In genomic region chr20:37351689-37352610, GRCh38 we compare ENCODE assay signal across 23 cellular contexts. TPM values are rescaled to one million over a fixed set of nuclear protein-coding genes. Genes with fewer than 3 reads are reported as not detected.
DNase-seq lines count a peak whose midpoint lies in the region; ATAC-seq, FAIRE-seq and TF ChIP-seq lines count a peak whose summit lies in the region.
"Had no signal": no experiment of that assay in that cellular context is flagged by ENCODE, and none has a peak within 500 bp of the region (broad histone marks: within the 10 kb centered on the region; RNA-seq: fewer than 3 reads in every experiment).

No MANE protein-coding gene starts in this region.

- POLR2A ChIA-PET in K562 (lab: Yijun Ruan, JAX), result interaction anchor here (0.6 to 1.3 kb wide), 4 partner anchors 8 to 63 kb away, joined by 3 to 5 read pairs (median 4); partner anchors contain the start of gene MANBAL

- H3K79me2 ChIP-seq in K562 (ENCODE audit: control insufficient read depth, insufficient read depth, low read length) (no peaks in the 10 kb centered on the region), osteoblast (ENCODE audit: insufficient read depth, low read length) (peaks cover 100% of the 10 kb centered on the region)

- intact Hi-C loops in K562 (cut with micrococcal nuclease), result no loop called here

- H2AFZ ChIP-seq in K562 (ENCODE audit: low read depth, low read length) (no peak overlapping the region), osteoblast (ENCODE audit: low read length) (no peak overlapping the region)

- FAIRE-seq in K562 (lab: Jason Lieb, UNC), result no peak

- peak overlapping the region in 1 of 2 experiments; percentile 53; a peak in 1 of 4 replicates for H3K9ac ChIP-seq in K562 (ENCODE audit: insufficient read depth in 1 of 2, low read depth in 2 of 2, low read length in 2 of 2)

- H3K4me3 ChIP-seq in H7 (ENCODE audit: insufficient read depth, low read depth, low read length), result no peak overlapping the region
- no peak overlapping the region for H3K4me3 ChIP-seq in K562
- H3K4me3 ChIP-seq in osteoblast (ENCODE audit: insufficient read depth, low read length), result no peak overlapping the region
- H3K4me3 ChIP-seq: HAP-1, prostate gland, tibial nerve had no signal

- H3K27me3 ChIP-seq in H7 (ENCODE audit: control insufficient read depth, insufficient read depth, low read length), result no peaks in the 10 kb centered on the region
- H3K27me3 ChIP-seq in K562 (ENCODE audit: control insufficient read depth in 2 of 2, insufficient read depth in 2 of 2, low read length in 2 of 2), result no peaks in the 10 kb centered on the region
- no peaks in the 10 kb centered on the region for H3K27me3 ChIP-seq in osteoblast (ENCODE audit: insufficient read depth, low read length)
- H3K27me3 ChIP-seq: foreskin keratinocyte, tibial nerve had no signal

- no peaks in the 10 kb centered on the region for H3K9me3 ChIP-seq in K562 (replicated peaks; ENCODE audit: control insufficient read depth, insufficient read depth, low read depth, low read length)
- no peaks in the 10 kb centered on the region for H3K9me3 ChIP-seq in osteoblast (ENCODE audit: low read depth, low read length)
- H3K9me3 ChIP-seq: HAP-1, prostate gland, tibial nerve had no signal

- H3K4me1 ChIP-seq in K562 (replicated peaks in 1 of 2; ENCODE audit: control insufficient read depth in 2 of 2, insufficient read depth in 2 of 2, low read length in 2 of 2) (peaks cover 0 to 10% of the 10 kb centered on the region in 2 experiments; a peak in 2 of 5 replicates), osteoblast (ENCODE audit: insufficient read depth, low read length) (peaks cover 23% of the 10 kb centered on the region)
- H3K4me1 ChIP-seq: HAP-1 had no signal

- H3K4me2 ChIP-seq in K562 (ENCODE audit: insufficient read depth, low read length) (no peak overlapping the region), osteoblast (ENCODE audit: insufficient read depth, low read length) (no peak overlapping the region)

- no peak for TF ChIP-seq EP300 in K562 (IDR thresholded peaks at IDR 0.05; ENCODE audit: low read length)

- DNase-seq in 8988T (peak; percentile 13), H7 (peak; percentile 22), K562 (ENCODE audit: extremely low read depth in 1 of 4, low spot score in 3 of 4) (no peak), osteoblast (ENCODE audit: insufficient read length, low spot score, missing footprints) (peak; percentile 48), AML-193 (lab: John Stamatoyannopoulos, UW) (no peak), AG08395 (ENCODE audit: low spot score) (no peak), DMS 273 treated with DMSO at 0.1 percent for 48 hours (lab: John Stamatoyannopoulos, UW) (no peak)
- DNase-seq: activated naive CD4-positive, alpha-beta T cell treated with anti-CD3 and anti-CD28 coated beads, Interleukin-2, amount 10 ng/mL, durations not matched to agents 7 days and 5 days; activated T-cell treated with anti-CD3 and anti-CD28 coated beads, Interleukin-2, amount 50 U/mL, for 4 hours; amygdala; CD4-positive, alpha-beta memory T cell; DMS153; erythroblast; foreskin keratinocyte; GF-D8; KBM-7; SIG-M5; stimulated activated naive CD4-positive, alpha-beta T cell treated with Interleukin-2 at 50 U/mL for 16 hours; T-cell had no signal

- 47% methylated on average over 12 of the region's 12 CpGs for WGBS in K562 (ENCODE audit: insufficient coverage, low coverage, missing lambda C conversion rate)

- CTCF ChIA-PET in K562 (lab: Yijun Ruan, JAX; ENCODE audit: low intra/inter-chr PET ratio), result no interaction called here

- H3K36me3 ChIP-seq in H7 (replicated peaks; ENCODE audit: control insufficient read depth, insufficient read depth, low read length) (peaks cover 4% of the 10 kb centered on the region), K562 (ENCODE audit: control insufficient read depth, insufficient read depth, low read length) (no peaks in the 10 kb centered on the region), osteoblast (ENCODE audit: insufficient read depth, low read length) (peaks cover 21% of the 10 kb centered on the region)
- H3K36me3 ChIP-seq: HAP-1, prostate gland had no signal

- no peak for TF ChIP-seq RAD21 in K562 (CRISPR knock-in tag; conservative IDR thresholded peaks at IDR 0.05 in 1 of 2, IDR thresholded peaks at IDR 0.05 in 1 of 2)

- H3K27ac ChIP-seq in K562 (ENCODE audit: extremely low read depth, low read depth, low read length) (no peak overlapping the region), osteoblast (ENCODE audit: low read depth, low read length) (no peak overlapping the region)
- H3K27ac ChIP-seq: foreskin keratinocyte, prostate gland, tibial nerve had no signal

- in situ Hi-C loops in K562 (cut with MboI), result no loop called here

- H4K20me1 ChIP-seq in K562 (replicated peaks; ENCODE audit: control insufficient read depth, insufficient read depth, low read length) (0 out of 2 replicates have a peak, but pooled peaks cover 2% of the 10 kb centered on the region), osteoblast (ENCODE audit: insufficient read depth, low read length) (peaks cover 87% of the 10 kb centered on the region)

- ATAC-seq in K562 (no peak), HG02938 (IDR thresholded peaks at IDR 0.05; ENCODE audit: unreplicated experiment) (no peak)
- ATAC-seq: activated T-cell treated with anti-CD3 and anti-CD28 coated beads, Interleukin-2, amount 50 U/mL, for 4 hours; foreskin keratinocyte; T-cell had no signal

- no TSS peak for BruUV-seq in K562 (replicated peaks; lab: Mats Ljungman, UMichigan)

- no peaks in the 10 kb centered on the region for H3K9me1 ChIP-seq in K562 (ENCODE audit: control insufficient read depth, insufficient read depth, low read length)

- no peak for TF ChIP-seq POLR2A in K562 (conservative IDR thresholded peaks at IDR 0.05)

- TF ChIP-seq CTCF in K562 (IDR thresholded peaks at IDR 0.05 in 2 of 3, conservative IDR thresholded peaks at IDR 0.05 in 1 of 3; ENCODE audit: insufficient read depth in 2 of 3, low read depth in 1 of 3, low read length in 3 of 3) (no peak), osteoblast (IDR thresholded peaks at IDR 0.05; ENCODE audit: extremely low read depth, low read depth, low read length) (no peak)

TF ChIP-seq in K562, 482 proteins besides CTCF, POLR2A, EP300 and RAD21:
- TF ChIP-seq RBM25 (IDR thresholded peaks at IDR 0.05; ENCODE audit: low read depth, low read length, severe bottlenecking), result peak; percentile 53
- TF ChIP-seq BCOR (IDR thresholded peaks at IDR 0.05), result peak; percentile 46; the same call in 1 of the 2 replicates
- TF ChIP-seq KLF6 (CRISPR knock-in tag; IDR thresholded peaks at IDR 0.05; ENCODE audit: borderline replicate concordance), result no peak

RNA-seq across cellular contexts. Expression of gene SRC, which starts 6.0 kb away (rescaled TPM):
- total RNA-seq in H7 (2014; rRNA removed; shearing (Covaris generic)), result 31.4 and 32.5 TPM in 2 replicates
- 23.1 and 61.0 TPM in 2 replicates for total RNA-seq in K562 (2011; cell fraction: chromatin; rRNA removed; ENCODE audit: low replicate concordance)
- total RNA-seq in K562 (2011; cell fraction: nucleolus; rRNA removed), result 26.7 and 29.4 TPM in 2 replicates
- 20.5 and 28.9 TPM in 2 replicates for total RNA-seq in K562 (2011; cell fraction: nucleoplasm; rRNA removed)
- total RNA-seq in K562 (2014; rRNA removed), result 2.0 and 4.7 TPM in 2 replicates
- 1.4 and 1.9 TPM in 2 replicates for total RNA-seq in K562 (2014; rRNA removed; fragmentation: Illumina TruSeq; extraction: Trizol)
- 2.9 and 3.1 TPM in 2 replicates for total RNA-seq in K562 (2015; rRNA removed; fragmentation: Illumina TruSeq; extraction: Trizol)
- total RNA-seq in K562 (2021), result 7.0 and 7.7 TPM in 2 replicates
- 8.0 and 8.5 TPM in 2 replicates for polyA plus RNA-seq in K562 (2011; rRNA removed)
- 6.8 and 11.9 TPM in 2 replicates for polyA plus RNA-seq in K562 (2011; cell fraction: cytosol; rRNA removed)
- 45.7 and 78.2 TPM in 2 replicates for polyA plus RNA-seq in K562 (2011; cell fraction: nucleus; rRNA removed)
- polyA plus RNA-seq in K562 (2012), result 4.7 and 5.8 TPM in 2 replicates
- 5.4 and 8.3 TPM in 2 replicates for polyA plus RNA-seq in K562 (2014; fragmentation: Illumina TruSeq; extraction: Trizol)
- polyA plus RNA-seq in K562 (2014; fragmentation: Nextera tagmentation; extraction: Ambion mirVana), result under 1 TPM; 0.06 to 0.14 TPM
- polyA plus RNA-seq in K562 (2014; rRNA removed), result 4.8 and 5.2 TPM in 2 replicates
- polyA minus RNA-seq in K562 (2011; rRNA and poly(A)+ RNA removed), result 5.2 and 16.3 TPM in 2 replicates
- 4.0 and 10.0 TPM in 2 replicates for polyA minus RNA-seq in K562 (2011; cell fraction: cytosol; rRNA and poly(A)+ RNA removed)
- polyA minus RNA-seq in K562 (2011; cell fraction: nucleus; rRNA and poly(A)+ RNA removed), result 12.3 and 15.8 TPM in 2 replicates
- 22.1 and 22.4 TPM in 2 replicates for total RNA-seq in osteoblast

Comparison
In these comparisons a context has a peak if more than half of its experiments do, and no peak if none do; other contexts are left out.
1. DNase-seq: peak in 8988T (single experiment), H7 (single experiment) and osteoblast (single experiment); none in K562 (0 of 4), AML-193 (0 of 2), AG08395 (single experiment) and DMS 273 treated with DMSO at 0.1 percent for 48 hours (single experiment).